Comparison of ENCODE assay signal across 13 cellular contexts in genomic region chr7:51102828-51103227, GRCh38.
"Had no signal": no experiment of that assay in that cellular context is flagged by ENCODE, and none has a peak within 500 bp of the region (broad histone marks: within the 10 kb centered on the region; RNA-seq: fewer than 3 reads in every experiment).

No MANE protein-coding gene starts in this region.

- H3K4me3 ChIP-seq: adrenal gland, left ventricle myocardium inferior, prostate gland, right lobe of liver had no signal

- ATAC-seq: natural killer cell; right lobe of liver; stimulated activated naive CD8-positive, alpha-beta T cell treated with anti-CD3 and anti-CD28 coated beads, Interleukin-15, Interleukin-2, amounts not matched to agents 100 U/mL and 50 U/mL, for 24 hours had no signal

- DNase-seq: activated naive CD4-positive, alpha-beta T cell treated with anti-CD3 and anti-CD28 coated beads, Interleukin-2, amount 10 ng/mL, durations not matched to agents 7 days and 5 days; adrenal gland; cerebellar nuclear complex; foreskin melanocyte; head of caudate nucleus; islet precursor cell; left ventricle myocardium inferior; natural killer cell; nucleus accumbens; right lobe of liver; stimulated activated CD4-positive, alpha-beta T cell treated with anti-CD3 and anti-CD28 coated beads, Interleukin-2, amount 100 ng/mL, for 48 hours; stimulated activated naive CD8-positive, alpha-beta T cell treated with anti-CD3 and anti-CD28 coated beads, Interleukin-15, Interleukin-2, amounts not matched to agents 100 U/mL and 50 U/mL, for 24 hours had no signal

- H3K27ac ChIP-seq: adrenal gland, left ventricle myocardium inferior, prostate gland, right lobe of liver had no signal
